Comparison of ENCODE assay signal across 2 cellular contexts in the genomic region with DNA sequence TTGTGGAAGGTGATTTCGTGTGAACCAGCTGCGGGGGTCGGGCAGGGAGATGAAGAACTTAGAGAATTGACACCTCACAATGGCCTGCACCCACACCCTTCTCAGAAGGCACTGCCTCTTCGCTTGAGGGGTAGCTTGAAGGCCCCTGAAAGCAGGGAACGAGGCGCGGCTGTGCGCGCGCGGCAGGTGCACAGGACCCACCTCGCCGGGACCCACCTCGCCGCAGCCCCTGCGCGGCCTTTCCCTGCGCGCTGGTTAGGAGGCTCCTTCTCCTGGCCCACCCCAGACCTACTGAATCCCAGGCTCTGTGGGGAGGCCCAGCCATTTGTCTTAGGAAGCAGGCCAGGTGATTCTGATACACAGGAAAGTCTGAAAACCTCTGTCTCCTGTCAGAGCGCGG.
TF ChIP-seq lines count a peak whose summit lies in the region.

No MANE protein-coding gene starts in this region.

TF ChIP-seq in GM23338, 12 proteins besides CTCF, POLR2A, EP300 and RAD21:
- TF ChIP-seq ZNF331 (CRISPR knock-in tag; IDR thresholded peaks at IDR 0.05; ENCODE audit: low read depth) (no peak), EZH2phosphoT487 (IDR thresholded peaks at IDR 0.05; ENCODE audit: unreplicated experiment) (no peak), CREB1 (CRISPR knock-in tag; IDR thresholded peaks at IDR 0.05; ENCODE audit: low read depth) (no peak), NANOG (IDR thresholded peaks at IDR 0.05; ENCODE audit: borderline replicate concordance) (no peak), EZH2 (IDR thresholded peaks at IDR 0.05; ENCODE audit: low read depth, unreplicated experiment) (no peak)
- TF ChIP-seq, protein P1, sequence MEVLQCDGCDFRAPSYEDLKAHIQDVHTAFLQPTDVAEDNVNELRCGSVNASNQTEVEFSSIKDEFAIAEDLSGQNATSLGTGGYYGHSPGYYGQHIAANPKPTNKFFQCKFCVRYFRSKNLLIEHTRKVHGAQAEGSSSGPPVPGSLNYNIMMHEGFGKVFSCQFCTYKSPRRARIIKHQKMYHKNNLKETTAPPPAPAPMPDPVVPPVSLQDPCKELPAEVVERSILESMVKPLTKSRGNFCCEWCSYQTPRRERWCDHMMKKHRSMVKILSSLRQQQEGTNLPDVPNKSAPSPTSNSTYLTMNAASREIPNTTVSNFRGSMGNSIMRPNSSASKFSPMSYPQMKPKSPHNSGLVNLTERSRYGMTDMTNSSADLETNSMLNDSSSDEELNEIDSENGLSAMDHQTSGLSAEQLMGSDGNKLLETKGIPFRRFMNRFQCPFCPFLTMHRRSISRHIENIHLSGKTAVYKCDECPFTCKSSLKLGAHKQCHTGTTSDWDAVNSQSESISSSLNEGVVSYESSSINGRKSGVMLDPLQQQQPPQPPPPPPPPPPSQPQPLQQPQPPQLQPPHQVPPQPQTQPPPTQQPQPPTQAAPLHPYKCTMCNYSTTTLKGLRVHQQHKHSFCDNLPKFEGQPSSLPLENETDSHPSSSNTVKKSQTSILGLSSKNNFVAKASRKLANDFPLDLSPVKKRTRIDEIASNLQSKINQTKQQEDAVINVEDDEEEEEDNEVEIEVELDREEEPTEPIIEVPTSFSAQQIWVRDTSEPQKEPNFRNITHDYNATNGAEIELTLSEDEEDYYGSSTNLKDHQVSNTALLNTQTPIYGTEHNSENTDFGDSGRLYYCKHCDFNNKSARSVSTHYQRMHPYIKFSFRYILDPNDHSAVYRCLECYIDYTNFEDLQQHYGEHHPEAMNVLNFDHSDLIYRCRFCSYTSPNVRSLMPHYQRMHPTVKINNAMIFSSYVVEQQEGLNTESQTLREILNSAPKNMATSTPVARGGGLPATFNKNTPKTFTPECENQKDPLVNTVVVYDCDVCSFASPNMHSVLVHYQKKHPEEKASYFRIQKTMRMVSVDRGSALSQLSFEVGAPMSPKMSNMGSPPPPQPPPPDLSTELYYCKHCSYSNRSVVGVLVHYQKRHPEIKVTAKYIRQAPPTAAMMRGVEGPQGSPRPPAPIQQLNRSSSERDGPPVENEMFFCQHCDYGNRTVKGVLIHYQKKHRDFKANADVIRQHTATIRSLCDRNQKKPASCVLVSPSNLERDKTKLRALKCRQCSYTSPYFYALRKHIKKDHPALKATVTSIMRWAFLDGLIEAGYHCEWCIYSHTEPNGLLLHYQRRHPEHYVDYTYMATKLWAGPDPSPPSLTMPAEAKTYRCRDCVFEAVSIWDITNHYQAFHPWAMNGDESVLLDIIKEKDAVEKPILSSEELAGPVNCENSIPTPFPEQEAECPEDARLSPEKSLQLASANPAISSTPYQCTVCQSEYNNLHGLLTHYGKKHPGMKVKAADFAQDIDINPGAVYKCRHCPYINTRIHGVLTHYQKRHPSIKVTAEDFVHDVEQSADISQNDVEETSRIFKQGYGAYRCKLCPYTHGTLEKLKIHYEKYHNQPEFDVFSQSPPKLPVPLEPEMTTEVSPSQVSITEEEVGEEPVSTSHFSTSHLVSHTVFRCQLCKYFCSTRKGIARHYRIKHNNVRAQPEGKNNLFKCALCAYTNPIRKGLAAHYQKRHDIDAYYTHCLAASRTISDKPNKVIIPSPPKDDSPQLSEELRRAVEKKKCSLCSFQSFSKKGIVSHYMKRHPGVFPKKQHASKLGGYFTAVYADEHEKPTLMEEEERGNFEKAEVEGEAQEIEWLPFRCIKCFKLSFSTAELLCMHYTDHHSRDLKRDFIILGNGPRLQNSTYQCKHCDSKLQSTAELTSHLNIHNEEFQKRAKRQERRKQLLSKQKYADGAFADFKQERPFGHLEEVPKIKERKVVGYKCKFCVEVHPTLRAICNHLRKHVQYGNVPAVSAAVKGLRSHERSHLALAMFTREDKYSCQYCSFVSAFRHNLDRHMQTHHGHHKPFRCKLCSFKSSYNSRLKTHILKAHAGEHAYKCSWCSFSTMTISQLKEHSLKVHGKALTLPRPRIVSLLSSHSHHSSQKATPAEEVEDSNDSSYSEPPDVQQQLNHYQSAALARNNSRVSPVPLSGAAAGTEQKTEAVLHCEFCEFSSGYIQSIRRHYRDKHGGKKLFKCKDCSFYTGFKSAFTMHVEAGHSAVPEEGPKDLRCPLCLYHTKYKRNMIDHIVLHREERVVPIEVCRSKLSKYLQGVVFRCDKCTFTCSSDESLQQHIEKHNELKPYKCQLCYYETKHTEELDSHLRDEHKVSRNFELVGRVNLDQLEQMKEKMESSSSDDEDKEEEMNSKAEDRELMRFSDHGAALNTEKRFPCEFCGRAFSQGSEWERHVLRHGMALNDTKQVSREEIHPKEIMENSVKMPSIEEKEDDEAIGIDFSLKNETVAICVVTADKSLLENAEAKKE (CRISPR knock-in tag; IDR thresholded peaks at IDR 0.05) = no peak
- TF ChIP-seq, protein P2, sequence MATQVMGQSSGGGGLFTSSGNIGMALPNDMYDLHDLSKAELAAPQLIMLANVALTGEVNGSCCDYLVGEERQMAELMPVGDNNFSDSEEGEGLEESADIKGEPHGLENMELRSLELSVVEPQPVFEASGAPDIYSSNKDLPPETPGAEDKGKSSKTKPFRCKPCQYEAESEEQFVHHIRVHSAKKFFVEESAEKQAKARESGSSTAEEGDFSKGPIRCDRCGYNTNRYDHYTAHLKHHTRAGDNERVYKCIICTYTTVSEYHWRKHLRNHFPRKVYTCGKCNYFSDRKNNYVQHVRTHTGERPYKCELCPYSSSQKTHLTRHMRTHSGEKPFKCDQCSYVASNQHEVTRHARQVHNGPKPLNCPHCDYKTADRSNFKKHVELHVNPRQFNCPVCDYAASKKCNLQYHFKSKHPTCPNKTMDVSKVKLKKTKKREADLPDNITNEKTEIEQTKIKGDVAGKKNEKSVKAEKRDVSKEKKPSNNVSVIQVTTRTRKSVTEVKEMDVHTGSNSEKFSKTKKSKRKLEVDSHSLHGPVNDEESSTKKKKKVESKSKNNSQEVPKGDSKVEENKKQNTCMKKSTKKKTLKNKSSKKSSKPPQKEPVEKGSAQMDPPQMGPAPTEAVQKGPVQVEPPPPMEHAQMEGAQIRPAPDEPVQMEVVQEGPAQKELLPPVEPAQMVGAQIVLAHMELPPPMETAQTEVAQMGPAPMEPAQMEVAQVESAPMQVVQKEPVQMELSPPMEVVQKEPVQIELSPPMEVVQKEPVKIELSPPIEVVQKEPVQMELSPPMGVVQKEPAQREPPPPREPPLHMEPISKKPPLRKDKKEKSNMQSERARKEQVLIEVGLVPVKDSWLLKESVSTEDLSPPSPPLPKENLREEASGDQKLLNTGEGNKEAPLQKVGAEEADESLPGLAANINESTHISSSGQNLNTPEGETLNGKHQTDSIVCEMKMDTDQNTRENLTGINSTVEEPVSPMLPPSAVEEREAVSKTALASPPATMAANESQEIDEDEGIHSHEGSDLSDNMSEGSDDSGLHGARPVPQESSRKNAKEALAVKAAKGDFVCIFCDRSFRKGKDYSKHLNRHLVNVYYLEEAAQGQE (IDR thresholded peaks at IDR 0.05; ENCODE audit: unreplicated experiment) = no peak

TF ChIP-seq in H1, 55 proteins besides CTCF, POLR2A, EP300 and RAD21:
- TF ChIP-seq KDM5A (IDR thresholded peaks at IDR 0.05; ENCODE audit: low read length) (no peak), EZH2 (IDR thresholded peaks at IDR 0.05; ENCODE audit: low read depth, low read length, severe bottlenecking) (no peak)
